ENCODE assay signal across 1 cellular context in genomic region chr19:7098096-7098495, GRCh38.
TF ChIP-seq lines count a peak whose summit lies in the region.

No MANE protein-coding gene starts in this region.

TF ChIP-seq in A549, 52 proteins besides CTCF, POLR2A, EP300 and RAD21 (continued from another document):
- TF ChIP-seq REST (IDR thresholded peaks at IDR 0.05) (no peak), USF2 (IDR thresholded peaks at IDR 0.05) (no peak), RCOR1 (IDR thresholded peaks at IDR 0.05; ENCODE audit: low read depth, low read length) (no peak), CEBPB (IDR thresholded peaks at IDR 0.05) (no peak), KDM1A (IDR thresholded peaks at IDR 0.05; ENCODE audit: low read depth) (no peak)
- TF ChIP-seq, protein P1, sequence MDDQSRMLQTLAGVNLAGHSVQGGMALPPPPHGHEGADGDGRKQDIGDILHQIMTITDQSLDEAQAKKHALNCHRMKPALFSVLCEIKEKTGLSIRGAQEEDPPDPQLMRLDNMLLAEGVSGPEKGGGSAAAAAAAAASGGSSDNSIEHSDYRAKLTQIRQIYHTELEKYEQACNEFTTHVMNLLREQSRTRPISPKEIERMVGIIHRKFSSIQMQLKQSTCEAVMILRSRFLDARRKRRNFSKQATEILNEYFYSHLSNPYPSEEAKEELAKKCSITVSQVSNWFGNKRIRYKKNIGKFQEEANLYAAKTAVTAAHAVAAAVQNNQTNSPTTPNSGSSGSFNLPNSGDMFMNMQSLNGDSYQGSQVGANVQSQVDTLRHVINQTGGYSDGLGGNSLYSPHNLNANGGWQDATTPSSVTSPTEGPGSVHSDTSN (IDR thresholded peaks at IDR 0.05) = no peak
